ENCODE assay signal across 27 cellular contexts in genomic region chr7:96663871-96664445, GRCh38. TPM values are rescaled to one million over a fixed set of nuclear protein-coding genes. Genes with fewer than 3 reads are reported as not detected.
A peak's percentile ranks its signal among the peaks of the same experiment; 100 is the strongest.
DNase-seq lines count a peak whose midpoint lies in the region; ATAC-seq and TF ChIP-seq lines count a peak whose summit lies in the region.
"Had no signal": no experiment of that assay in that cellular context is flagged by ENCODE, and none has a peak within 500 bp of the region (broad histone marks: within the 10 kb centered on the region; RNA-seq: fewer than 3 reads in every experiment).

No MANE protein-coding gene starts in this region.

- no peak for ATAC-seq in HG03520 (IDR thresholded peaks at IDR 0.05; ENCODE audit: unreplicated experiment)
- ATAC-seq: stimulated activated naive CD8-positive, alpha-beta T cell treated with anti-CD3 and anti-CD28 coated beads, Interleukin-15, Interleukin-2, amounts not matched to agents 100 U/mL and 50 U/mL, for 24 hours had no signal

- no peaks in the 10 kb centered on the region for H3K27me3 Mint-ChIP-seq in progenitor cell of endocrine pancreas
- H3K27me3 Mint-ChIP-seq: activated naive CD4-positive, alpha-beta T cell treated with anti-CD3 and anti-CD28 coated beads, Interleukin-2, amount 50 U/mL, for 24 hours had no signal

- intact Hi-C loops in posterior vena cava (cut with DNase I): no loop called here

- no peak overlapping the region for H3K27ac Mint-ChIP-seq in progenitor cell of endocrine pancreas
- H3K27ac Mint-ChIP-seq: activated naive CD4-positive, alpha-beta T cell treated with anti-CD3 and anti-CD28 coated beads, Interleukin-2, amount 50 U/mL, for 24 hours; activated T-helper 2 cell treated with anti-CD3 and anti-CD28 coated beads, Interferon-gamma antibody, Interleukin-2, Interleukin-4, amounts not matched to agents 10 μg/mL and 5 μg/mL and 100 μg/mL, durations not matched to agents 14 hours and 24 hours and 36 hours; brain had no signal

- H3K4me1 Mint-ChIP-seq in progenitor cell of endocrine pancreas (ENCODE audit: low read depth): no peaks in the 10 kb centered on the region
- H3K4me1 Mint-ChIP-seq: brain had no signal

- no peaks in the 10 kb centered on the region for H3K36me3 Mint-ChIP-seq in progenitor cell of endocrine pancreas (ENCODE audit: insufficient read depth)

- no peak overlapping the region for H3K4me3 Mint-ChIP-seq in progenitor cell of endocrine pancreas (ENCODE audit: low read depth)
- H3K4me3 Mint-ChIP-seq: activated naive CD4-positive, alpha-beta T cell treated with anti-CD3 and anti-CD28 coated beads, Interleukin-2, amount 50 U/mL, for 24 hours; brain; nephron progenitor cell had no signal

- TF ChIP-seq CTCF in progenitor cell of endocrine pancreas (IDR thresholded peaks at IDR 0.05; ENCODE audit: unreplicated experiment): no peak

- no peaks in the 10 kb centered on the region for H3K9me3 Mint-ChIP-seq in progenitor cell of endocrine pancreas (ENCODE audit: low read depth)
- H3K9me3 Mint-ChIP-seq: activated naive CD4-positive, alpha-beta T cell treated with anti-CD3 and anti-CD28 coated beads, Interleukin-2, amount 50 U/mL, for 24 hours; activated T-helper 2 cell treated with anti-CD3 and anti-CD28 coated beads, Interferon-gamma antibody, Interleukin-2, Interleukin-4, amounts not matched to agents 10 μg/mL and 5 μg/mL and 100 μg/mL, durations not matched to agents 14 hours and 24 hours and 36 hours; brain; nephron progenitor cell had no signal

- DNase-seq in NOMO-1 treated with DMSO at 0.1 percent for 48 hours (lab: John Stamatoyannopoulos, UW; ENCODE audit: unreplicated experiment) (peak; percentile 38), NOMO-1 (lab: John Stamatoyannopoulos, UW; ENCODE audit: unreplicated experiment in 2 of 2) (no peak), NCI-H2081 treated with DMSO at 0.1 percent for 48 hours (lab: John Stamatoyannopoulos, UW) (peak; percentile 76), dermis blood vessel endothelial cell (peak; percentile 20), progenitor cell of endocrine pancreas (ENCODE audit: low spot score, unreplicated experiment) (no peak), posterior vena cava (ENCODE audit: low spot score) (no peak), SKM-1 treated with dmso at 0.1 percent for 144 hours (lab: John Stamatoyannopoulos, UW; ENCODE audit: unreplicated experiment) (no peak)
- DNase-seq: activated CD4-positive, alpha-beta T cell treated with anti-CD3 and anti-CD28 coated beads for 4 hours; amniotic stem cell; EL; HCEC 1CT; hippocampal formation; NCI-H1105; NCI-H187; NCI-H2227 treated with DMSO at 0.1 percent for 48 hours; NCI-H774; nephron progenitor cell; retina; SHP77 treated with DMSO at 0.1 percent for 48 hours; stimulated activated CD4-positive, alpha-beta T cell treated with anti-CD3 and anti-CD28 coated beads, Interleukin-1b, Interleukin-23, amount 100 ng/mL, for 48 hours; stimulated activated naive CD8-positive, alpha-beta T cell treated with anti-CD3 and anti-CD28 coated beads, Interleukin-15, Interleukin-2, amounts not matched to agents 100 U/mL and 50 U/mL, for 24 hours; SW 1271; T-helper 9 cell had no signal

RNA-seq across cellular contexts. Expression of gene SEM1, which starts 45.7 kb away (rescaled TPM):
- total RNA-seq in dermis blood vessel endothelial cell: 37.4 and 70.3 TPM in 2 replicates
- total RNA-seq in progenitor cell of endocrine pancreas: 62.9 and 64.2 TPM in 2 replicates
- 10 to 100 TPM; 40.6 to 45.8 TPM for total RNA-seq in posterior vena cava

Comparison
In these comparisons a context has a peak if more than half of its experiments do, and no peak if none do; other contexts are left out.
1. DNase-seq: peak in NOMO-1 treated with DMSO at 0.1 percent for 48 hours (single experiment), NCI-H2081 treated with DMSO at 0.1 percent for 48 hours (single experiment) and dermis blood vessel endothelial cell (single experiment); none in NOMO-1 (0 of 2), progenitor cell of endocrine pancreas (single experiment), posterior vena cava (single experiment) and SKM-1 treated with dmso at 0.1 percent for 144 hours (single experiment).